ENCODE assay signal across 9 cellular contexts in genomic region chr7:84362360-84362759, GRCh38.
"Had no signal": no experiment of that assay in that cellular context is flagged by ENCODE, and none has a peak within 500 bp of the region (broad histone marks: within the 10 kb centered on the region; RNA-seq: fewer than 3 reads in every experiment).

No MANE protein-coding gene starts in this region.

- FAIRE-seq: HTR-8/SVneo, K562 had no signal

- DNase-seq: GM23248, GOT3, H7, HFFc6, IMR-90 had no signal

- H3K9ac ChIP-seq: GM23248 had no signal

- H3K27ac ChIP-seq: GM23248 had no signal

- H3K36me3 ChIP-seq: HAP-1 had no signal

- H3K9me3 ChIP-seq: HAP-1 had no signal

- H3K4me3 ChIP-seq: GM23248, HAP-1, K562 had no signal

- ATAC-seq: HCT116, K562 had no signal

- H3K4me1 ChIP-seq: HAP-1 had no signal
